Comparison of ENCODE assay signal across 9 cellular contexts in the genomic region with DNA sequence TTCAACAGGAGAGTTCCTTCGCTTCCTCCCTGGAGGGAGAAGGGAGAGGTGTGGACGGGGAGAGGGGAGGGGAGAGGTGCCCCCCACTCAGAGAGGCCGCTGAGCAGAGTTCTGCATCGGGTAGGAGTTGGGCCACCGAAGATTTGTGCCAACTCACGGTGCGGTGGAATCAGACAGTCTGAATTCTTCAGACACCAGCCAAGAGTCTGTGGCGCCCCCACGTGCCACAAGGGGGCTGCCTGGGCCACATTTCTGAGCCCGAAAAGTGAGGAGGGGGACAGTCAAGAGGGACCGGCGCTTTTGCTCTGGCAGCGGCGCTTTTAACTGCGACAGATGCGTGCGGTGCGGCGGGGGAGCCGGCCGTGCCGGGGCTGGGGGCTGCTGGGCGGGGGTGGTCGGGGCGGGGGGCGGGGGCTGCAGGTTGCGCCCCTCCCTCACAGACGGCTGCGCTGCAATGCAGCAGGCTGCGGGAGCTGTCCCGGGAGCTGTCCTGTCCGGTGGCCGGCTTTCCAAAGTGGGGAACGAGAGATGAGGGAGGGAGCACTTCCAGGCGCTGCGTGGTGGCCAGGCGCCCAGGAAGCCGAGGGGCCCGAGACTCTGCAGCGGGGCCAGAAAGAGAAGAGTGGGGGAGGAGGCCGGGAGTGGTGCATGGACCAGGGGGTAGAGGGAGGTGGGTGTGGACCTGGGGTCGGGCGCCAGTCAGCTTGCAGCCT. TPM values are rescaled to one million over a fixed set of nuclear protein-coding genes. Genes with fewer than 3 reads are reported as not detected.
DNase-seq lines count a peak whose midpoint lies in the region; ATAC-seq and TF ChIP-seq lines count a peak whose summit lies in the region.
"Had no signal": no experiment of that assay in that cellular context is flagged by ENCODE, and none has a peak within 500 bp of the region (broad histone marks: within the 10 kb centered on the region; RNA-seq: fewer than 3 reads in every experiment).

No MANE protein-coding gene starts in this region.

- H3K9me3 ChIP-seq in A673 (ENCODE audit: low read depth, low read length, poor library complexity, severe bottlenecking): no peaks in the 10 kb centered on the region
- H3K9me3 ChIP-seq in iPS-18a (ENCODE audit: control insufficient read depth, low read depth, low read length): no peaks in the 10 kb centered on the region

- no TSS peak for BruUV-seq in A673 (replicated peaks; lab: Mats Ljungman, UMichigan)

- POLR2A ChIA-PET in A673 (lab: Charles Lee; ENCODE audit: low non-redundant PET): no interaction called here

- DNase-seq in A673 (ENCODE audit: low spot score): peak; percentile 48
- peak; percentile 17 for DNase-seq in ELR (ENCODE audit: low read depth)
- DNase-seq in NOMO-1 treated with dmso at 0.1 percent for 144 hours (lab: John Stamatoyannopoulos, UW; ENCODE audit: unreplicated experiment): no peak

- CTCF ChIA-PET in A673 (lab: Charles Lee): no interaction called here

- H3K27me3 ChIP-seq in A673 (replicated peaks; ENCODE audit: insufficient read depth, low read depth, low read length, poor library complexity) (peaks cover 15% of the 10 kb centered on the region), iPS-18a (ENCODE audit: control insufficient read depth, insufficient read depth, low read length) (peaks cover 68% of the 10 kb centered on the region)

- intact Hi-C loops in A673 (cut with micrococcal nuclease; ENCODE audit: unreplicated experiment): loop anchor here (5.0 to 10.0 kb wide), 4 partner anchors 52 to 723 kb away; no protein-coding TSS in a partner anchor

- no peak overlapping the region for H3K9ac ChIP-seq in iPS-18a (ENCODE audit: low read length)

- ATAC-seq in GM19328 (IDR thresholded peaks at IDR 0.05; ENCODE audit: unreplicated experiment) (no peak), GM18907 (IDR thresholded peaks at IDR 0.05; ENCODE audit: unreplicated experiment) (no peak), HG02840 (IDR thresholded peaks at IDR 0.05; ENCODE audit: low FRiP score, unreplicated experiment) (no peak)

- peaks cover 19% of the 10 kb centered on the region for H3K4me1 ChIP-seq in A673 (ENCODE audit: insufficient read depth, low read length, poor library complexity, severe bottlenecking)
- peaks cover 30% of the 10 kb centered on the region for H3K4me1 ChIP-seq in iPS-18a (ENCODE audit: control insufficient read depth, low read depth, low read length)

- H3K4me3 ChIP-seq in A673 (ENCODE audit: low read depth, low read length, poor library complexity, severe bottlenecking): no peak overlapping the region
- H3K4me3 ChIP-seq in iPS-18a (ENCODE audit: low read length): peak overlapping the region; percentile 48

- TF ChIP-seq CTCF in A673 (conservative IDR thresholded peaks at IDR 0.05; ENCODE audit: low read depth, low read length) (peak; percentile 59), VCaP (conservative IDR thresholded peaks at IDR 0.05) (peak; percentile 30)

- H3K27ac ChIP-seq in A673 (ENCODE audit: low read depth, low read length, poor library complexity, severe bottlenecking) (no peak overlapping the region), VCaP (no peak overlapping the region), iPS-18a (ENCODE audit: low read length) (no peak overlapping the region)

- H3K36me3 ChIP-seq in A673 (ENCODE audit: insufficient read depth, low read length, poor library complexity, severe bottlenecking) (no peaks in the 10 kb centered on the region), iPS-18a (ENCODE audit: control insufficient read depth, low read depth, low read length) (no peaks in the 10 kb centered on the region)

RNA-seq across cellular contexts. Expression of a gene that starts 0.9 kb away (rescaled TPM):
- total RNA-seq in A673 (2021): 0.09 and 0.15 TPM in 2 replicates
- total RNA-seq: glomerular endothelial cell had no signal
